ENCODE assay signal across 9 cellular contexts in genomic region chr12:19186722-19187661, GRCh38. TPM values are rescaled to one million over a fixed set of nuclear protein-coding genes. Genes with fewer than 3 reads are reported as not detected.
DNase-seq lines count a peak whose midpoint lies in the region; ATAC-seq and TF ChIP-seq lines count a peak whose summit lies in the region.
"Had no signal": no experiment of that assay in that cellular context is flagged by ENCODE, and none has a peak within 500 bp of the region (broad histone marks: within the 10 kb centered on the region; RNA-seq: fewer than 3 reads in every experiment).

No MANE protein-coding gene starts in this region.

- H3K79me2 ChIP-seq in H9 (ENCODE audit: insufficient read depth, low read length): peaks cover 10% of the 10 kb centered on the region; the same call in 1 of the 2 replicates

- no peak overlapping the region for H3K4me2 ChIP-seq in H9 (ENCODE audit: insufficient read depth, insufficient read length, low read length)

- no CpG with 5 or more reads among the region's 4 CpGs for WGBS in H9 (ENCODE audit: extremely low coverage, insufficient read length, low lambda C conversion rate)
- 50 to 54% methylated on average over 4 of the region's 4 CpGs for WGBS in lung, 2 donors

- H3K4ac ChIP-seq in H9 (ENCODE audit: low read depth, low read length): no peak overlapping the region

- H3K9ac ChIP-seq in H9 (ENCODE audit: extremely low read depth, insufficient read length, low read length): no peak overlapping the region

- DNase-seq in CD4-positive, CD25-positive, alpha-beta regulatory T cell: peak in 2 of 3 donors; percentile 5 to 23
- DNase-seq in H9: no peak
- peak; percentile 45 for DNase-seq in NCI-H460 (ENCODE audit: extremely low read depth, low read depth)
- no peak for DNase-seq in coronary artery (ENCODE audit: low spot score)
- no peak for DNase-seq in lung (ENCODE audit: low spot score)

- H3K27ac Mint-ChIP-seq in CD4-positive, CD25-positive, alpha-beta regulatory T cell: no peak overlapping the region
- H3K27ac Mint-ChIP-seq in H9: peak overlapping the region; percentile 81 to 93 (median 88); a peak in 5 of 7 replicates

- H2BK12ac ChIP-seq in H9 (ENCODE audit: insufficient read length, low read depth, low read length): peak overlapping the region; percentile 52

- H3K27me3 ChIP-seq in CD4-positive, CD25-positive, alpha-beta regulatory T cell (ENCODE audit: control insufficient read depth, insufficient read depth, low read length): no peaks in the 10 kb centered on the region
- no peaks in the 10 kb centered on the region for H3K27me3 ChIP-seq in H9 (ENCODE audit: insufficient read depth, low read length)
- no peaks in the 10 kb centered on the region for H3K27me3 ChIP-seq in lung (ENCODE audit: control insufficient read depth, insufficient read depth)

- H3K36me3 ChIP-seq in CD4-positive, CD25-positive, alpha-beta regulatory T cell (ENCODE audit: control insufficient read depth, insufficient read depth, low read length): no peaks in the 10 kb centered on the region
- H3K36me3 ChIP-seq in lung (ENCODE audit: control insufficient read depth in 2 of 2, insufficient read depth in 2 of 2, low read length in 2 of 2): no peaks in the 10 kb centered on the region

- no peak overlapping the region for H2AK5ac ChIP-seq in H9 (ENCODE audit: insufficient read length, low read length)

- H2BK120ac ChIP-seq in H9 (ENCODE audit: low read depth, low read length, poor library complexity, severe bottlenecking): no peak overlapping the region

- H3K36me3 Mint-ChIP-seq in CD4-positive, CD25-positive, alpha-beta regulatory T cell: no peaks in the 10 kb centered on the region
- no peaks in the 10 kb centered on the region for H3K36me3 Mint-ChIP-seq in H9 (ENCODE audit: insufficient read depth in 1 of 3, low read depth in 3 of 3)
- H3K36me3 Mint-ChIP-seq: naive thymus-derived CD8-positive, alpha-beta T cell had no signal

- TF ChIP-seq CTCF in H9 (conservative IDR thresholded peaks at IDR 0.05) (peak; percentile 81), coronary artery (IDR thresholded peaks at IDR 0.05) (peak; percentile 41), lung (IDR thresholded peaks at IDR 0.05; ENCODE audit: control extremely low read depth, extremely low read depth) (peak; percentile 27)

- H3K23ac ChIP-seq in H9 (ENCODE audit: insufficient read length, low read depth, low read length): no peak overlapping the region

- no peaks in the 10 kb centered on the region for H3K4me1 ChIP-seq in CD4-positive, CD25-positive, alpha-beta regulatory T cell (ENCODE audit: control insufficient read depth, insufficient read depth, low read length, poor library complexity, severe bottlenecking)
- H3K4me1 ChIP-seq in H9 (ENCODE audit: insufficient read depth, low read length) (peaks cover 5% of the 10 kb centered on the region; the same call in 1 of the 2 replicates), lung (ENCODE audit: control insufficient read depth in 2 of 2, insufficient read depth in 2 of 2, low read length in 2 of 2) (peaks cover 0 to 15% of the 10 kb centered on the region in 2 donors)

- ATAC-seq in CD4-positive, CD25-positive, alpha-beta regulatory T cell (ENCODE audit: low read depth in 2 of 2): no peak
- ATAC-seq in lung (ENCODE audit: insufficient read depth, low FRiP score): no peak
- ATAC-seq in HG03378 (IDR thresholded peaks at IDR 0.05; ENCODE audit: unreplicated experiment): no peak
- ATAC-seq in HG03196 (IDR thresholded peaks at IDR 0.05; ENCODE audit: unreplicated experiment): no peak
- ATAC-seq in HG03520 (IDR thresholded peaks at IDR 0.05; ENCODE audit: unreplicated experiment): no peak
- ATAC-seq: naive thymus-derived CD8-positive, alpha-beta T cell had no signal

- no peak overlapping the region for H3K56ac ChIP-seq in H9 (ENCODE audit: insufficient read length, low read depth, low read length)

- no peaks in the 10 kb centered on the region for H3K27me3 Mint-ChIP-seq in CD4-positive, CD25-positive, alpha-beta regulatory T cell
- no peaks in the 10 kb centered on the region for H3K27me3 Mint-ChIP-seq in H9 (ENCODE audit: low read depth)

- H4K8ac ChIP-seq in H9 (replicated peaks; ENCODE audit: insufficient read length, low read depth, low read length): no peak overlapping the region

- H2BK20ac ChIP-seq in H9 (ENCODE audit: low read depth, low read length, poor library complexity, severe bottlenecking): no peak overlapping the region

- no peak overlapping the region for H4K5ac ChIP-seq in H9 (ENCODE audit: insufficient read length, low read depth, low read length)

- no peak overlapping the region for H2BK5ac ChIP-seq in H9 (ENCODE audit: insufficient read length, low read length)

- no peak overlapping the region for H2AFZ ChIP-seq in H9 (ENCODE audit: low read length)

- H4K20me1 ChIP-seq in H9 (ENCODE audit: control insufficient read depth, insufficient read depth, insufficient read length): no peaks in the 10 kb centered on the region

- H3K4me3 Mint-ChIP-seq in CD4-positive, CD25-positive, alpha-beta regulatory T cell: no peak overlapping the region
- H3K4me3 Mint-ChIP-seq in H9: no peak overlapping the region
- H3K4me3 Mint-ChIP-seq: naive thymus-derived CD8-positive, alpha-beta T cell had no signal

- no peak overlapping the region for H2BK15ac ChIP-seq in H9 (ENCODE audit: low read depth, low read length)

- H3K4me3 ChIP-seq in CD4-positive, CD25-positive, alpha-beta regulatory T cell (ENCODE audit: low read depth, low read length): no peak overlapping the region
- H3K4me3 ChIP-seq in coronary artery (no peak overlapping the region), lung (no peak overlapping the region)

- no peak overlapping the region for H3T11ph ChIP-seq in H9 (ENCODE audit: low read length)

- H3K9me3 ChIP-seq in CD4-positive, CD25-positive, alpha-beta regulatory T cell (ENCODE audit: control insufficient read depth in 2 of 2, low read length in 2 of 2): no peaks in the 10 kb centered on the region
- H3K9me3 ChIP-seq in H9 (ENCODE audit: control insufficient read depth, low read depth, low read length) (no peaks in the 10 kb centered on the region), lung (ENCODE audit: control insufficient read depth in 2 of 2, insufficient read depth in 1 of 2, low read length in 1 of 2) (no peaks in the 10 kb centered on the region)

- H3K23me2 ChIP-seq in H9 (ENCODE audit: insufficient read length, low read depth, low read length, poor library complexity, severe bottlenecking): no peaks in the 10 kb centered on the region

- no peaks in the 10 kb centered on the region for H3K4me1 Mint-ChIP-seq in CD4-positive, CD25-positive, alpha-beta regulatory T cell
- peaks cover 72 to 76% of the 10 kb centered on the region in 2 experiments for H3K4me1 Mint-ChIP-seq in H9

- no peak overlapping the region for H3K18ac ChIP-seq in H9 (ENCODE audit: insufficient read length, low read depth, low read length)

- peaks cover 0 to 3% (median 0%) of the 10 kb centered on the region in 7 donors for H3K9me3 Mint-ChIP-seq in CD4-positive, CD25-positive, alpha-beta regulatory T cell
- no peaks in the 10 kb centered on the region for H3K9me3 Mint-ChIP-seq in H9
- H3K9me3 Mint-ChIP-seq: naive thymus-derived CD8-positive, alpha-beta T cell had no signal

- no peak overlapping the region for H3K14ac ChIP-seq in H9 (ENCODE audit: insufficient read depth, low read length)

- H3K79me1 ChIP-seq in H9 (ENCODE audit: insufficient read depth, low read depth, low read length, poor library complexity, severe bottlenecking): no peaks in the 10 kb centered on the region

- H3K27ac ChIP-seq in CD4-positive, CD25-positive, alpha-beta regulatory T cell (ENCODE audit: insufficient read depth, low read length, poor library complexity, severe bottlenecking): no peak overlapping the region
- H3K27ac ChIP-seq in H9 (ENCODE audit: insufficient read length, low read depth, low read length) (no peak overlapping the region), coronary artery (no peak overlapping the region), lung (ENCODE audit: low read depth in 1 of 2, low read length in 1 of 2) (peak overlapping the region in 1 of 2 donors; percentile 50)

- H4K91ac ChIP-seq in H9 (ENCODE audit: insufficient read length, low read depth, low read length): no peak overlapping the region

RNA-seq across cellular contexts. Expression of gene PLEKHA5, which starts 57.5 kb away (rescaled TPM):
- 14.7 TPM for total RNA-seq in CD4-positive, CD25-positive, alpha-beta regulatory T cell
- polyA plus RNA-seq in CD4-positive, CD25-positive, alpha-beta regulatory T cell: 1 to 10 TPM; 1.2 to 3.1 (median 2.7) TPM
- total RNA-seq in H9 (2021): 82.5 and 86.7 TPM in 2 replicates
- 48.2 and 53.9 TPM in 2 replicates for total RNA-seq in NCI-H460 (2014; rRNA removed; shearing (Covaris generic))
- polyA plus RNA-seq in NCI-H460 (2014; cell fraction: nucleus; rRNA removed): 28.3 and 37.4 TPM in 2 replicates
- total RNA-seq in lung: 10 to 100 TPM; 26.6 to 88.5 TPM
- polyA plus RNA-seq in lung: 10 to 100 TPM in 1 of 2 donors, 1 to 10 TPM in 1; 4.9 to 15.3 TPM

Comparison
In these comparisons a context has a peak if more than half of its experiments do, and no peak if none do; other contexts are left out.
1. DNase-seq: peak in CD4-positive, CD25-positive, alpha-beta regulatory T cell (2 of 3) and NCI-H460 (single experiment); none in H9 (single experiment), coronary artery (single experiment) and lung (single experiment).
2. H3K27ac Mint-ChIP-seq: peak in H9 (3 of 3); none in CD4-positive, CD25-positive, alpha-beta regulatory T cell (0 of 3).
3. CTCF ChIP-seq: peak in every context shown above with its lines; median percentile 81 in H9; 41 in coronary artery; 27 in lung.